ENCODE assay signal across 12 cellular contexts in genomic region chr10:126049741-126050140, GRCh38.
DNase-seq lines count a peak whose midpoint lies in the region; ATAC-seq and TF ChIP-seq lines count a peak whose summit lies in the region.
"Had no signal": no experiment of that assay in that cellular context is flagged by ENCODE, and none has a peak within 500 bp of the region (broad histone marks: within the 10 kb centered on the region; RNA-seq: fewer than 3 reads in every experiment).

No MANE protein-coding gene starts in this region.

- no peaks in the 10 kb centered on the region for H3K9me3 ChIP-seq in breast epithelium

- no peaks in the 10 kb centered on the region for H3K36me3 Mint-ChIP-seq in MCF 10A (ENCODE audit: insufficient read depth, unreplicated experiment)
- no peaks in the 10 kb centered on the region for H3K36me3 Mint-ChIP-seq in dendritic cell treated with granulocyte-macrophage colony-stimulating factor and Interleukin-4, amounts not matched to agents 40 ng/mL and 50 ng/mL, for 4 days (ENCODE audit: low read depth)

- POLR2A ChIA-PET in MCF 10A (lab: Yijun Ruan, JAX): no interaction called here

- ATAC-seq in GM19455 (IDR thresholded peaks at IDR 0.05; ENCODE audit: unreplicated experiment) (no peak), GM19324 (IDR thresholded peaks at IDR 0.05; ENCODE audit: low FRiP score, unreplicated experiment) (no peak)
- ATAC-seq in stimulated activated naive CD8-positive, alpha-beta T cell treated with anti-CD3 and anti-CD28 coated beads, Interleukin-15, amount 100 ng/mL, for 72 hours: no peak

- TF ChIP-seq CTCF in breast epithelium (IDR thresholded peaks at IDR 0.05) (no peak), MCF 10A (IDR thresholded peaks at IDR 0.05; ENCODE audit: unreplicated experiment) (no peak)

- peak in 1 of 2 donors; percentile 35 for DNase-seq in breast epithelium (ENCODE audit: low spot score in 2 of 2)
- DNase-seq in MCF 10A (ENCODE audit: unreplicated experiment): no peak
- peak; percentile 87 for DNase-seq in islet precursor cell
- DNase-seq in stimulated activated naive CD8-positive, alpha-beta T cell treated with anti-CD3 and anti-CD28 coated beads, Interleukin-15, amount 100 ng/mL, for 72 hours: no peak
- no peak for DNase-seq in NCI-H1417 treated with DMSO at 0.1 percent for 48 hours (lab: John Stamatoyannopoulos, UW)
- DNase-seq: activated B cell treated with CpG ODN at 0.5 μM for 24 hours, activated gamma-delta T cell treated with Interleukin-2 at 50 U/mL for 16 hours, NCI-H187 had no signal

- intact Hi-C loops in breast epithelium (cut with DNase I; ENCODE audit: low total_unique reads): no loop called here
- intact Hi-C loops in MCF 10A (cut with micrococcal nuclease): no loop called here
- intact Hi-C loops in dendritic cell treated with granulocyte-macrophage colony-stimulating factor and Interleukin-4, amounts not matched to agents 40 ng/mL and 50 ng/mL, for 4 days (cut with micrococcal nuclease): no loop called here

- no peaks in the 10 kb centered on the region for H3K4me1 ChIP-seq in breast epithelium

- no peaks in the 10 kb centered on the region for H3K36me3 ChIP-seq in breast epithelium

- no peaks in the 10 kb centered on the region for H3K27me3 ChIP-seq in breast epithelium

- no peaks in the 10 kb centered on the region for H3K4me1 Mint-ChIP-seq in MCF 10A (ENCODE audit: insufficient read depth, unreplicated experiment)
- peaks cover 60% of the 10 kb centered on the region for H3K4me1 Mint-ChIP-seq in dendritic cell treated with granulocyte-macrophage colony-stimulating factor and Interleukin-4, amounts not matched to agents 40 ng/mL and 50 ng/mL, for 4 days (ENCODE audit: low read depth)
- no peaks in the 10 kb centered on the region for H3K4me1 Mint-ChIP-seq in stimulated activated naive CD8-positive, alpha-beta T cell treated with anti-CD3 and anti-CD28 coated beads, Interleukin-15, amount 100 ng/mL, for 72 hours

- no peak for TF ChIP-seq POLR2A in breast epithelium (IDR thresholded peaks at IDR 0.05)

- no peak overlapping the region for H3K4me3 Mint-ChIP-seq in MCF 10A (ENCODE audit: unreplicated experiment)
- H3K4me3 Mint-ChIP-seq in dendritic cell treated with granulocyte-macrophage colony-stimulating factor and Interleukin-4, amounts not matched to agents 40 ng/mL and 50 ng/mL, for 4 days: no peak overlapping the region
- no peak overlapping the region for H3K4me3 Mint-ChIP-seq in stimulated activated naive CD8-positive, alpha-beta T cell treated with anti-CD3 and anti-CD28 coated beads, Interleukin-15, amount 100 ng/mL, for 72 hours
- H3K4me3 Mint-ChIP-seq: activated B cell treated with CpG ODN at 0.5 μM for 24 hours had no signal

- H3K27ac ChIP-seq in breast epithelium: peak overlapping the region; percentile 38 to 43
- H3K27ac ChIP-seq: 22Rv1 had no signal

- CTCF ChIA-PET in MCF 10A (lab: Yijun Ruan, JAX): no interaction called here

- no peak overlapping the region for H3K27ac Mint-ChIP-seq in MCF 10A (ENCODE audit: low read depth, unreplicated experiment)
- H3K27ac Mint-ChIP-seq in dendritic cell treated with granulocyte-macrophage colony-stimulating factor and Interleukin-4, amounts not matched to agents 40 ng/mL and 50 ng/mL, for 4 days: peak overlapping the region; percentile 77
- H3K27ac Mint-ChIP-seq in stimulated activated naive CD8-positive, alpha-beta T cell treated with anti-CD3 and anti-CD28 coated beads, Interleukin-15, amount 100 ng/mL, for 72 hours: no peak overlapping the region
- H3K27ac Mint-ChIP-seq: activated B cell treated with CpG ODN at 0.5 μM for 24 hours had no signal

- BruUV-seq in MCF 10A (replicated peaks; lab: Mats Ljungman, UMichigan): no TSS peak

- H3K4me3 ChIP-seq in breast epithelium: no peak overlapping the region

- H3K9me3 Mint-ChIP-seq in MCF 10A (ENCODE audit: unreplicated experiment): no peaks in the 10 kb centered on the region
- no peaks in the 10 kb centered on the region for H3K9me3 Mint-ChIP-seq in dendritic cell treated with granulocyte-macrophage colony-stimulating factor and Interleukin-4, amounts not matched to agents 40 ng/mL and 50 ng/mL, for 4 days
- no peaks in the 10 kb centered on the region for H3K9me3 Mint-ChIP-seq in stimulated activated naive CD8-positive, alpha-beta T cell treated with anti-CD3 and anti-CD28 coated beads, Interleukin-15, amount 100 ng/mL, for 72 hours
- H3K9me3 Mint-ChIP-seq: activated B cell treated with CpG ODN at 0.5 μM for 24 hours had no signal

- H3K27me3 Mint-ChIP-seq in MCF 10A (ENCODE audit: insufficient read depth, unreplicated experiment): no peaks in the 10 kb centered on the region
- peaks cover 12% of the 10 kb centered on the region for H3K27me3 Mint-ChIP-seq in dendritic cell treated with granulocyte-macrophage colony-stimulating factor and Interleukin-4, amounts not matched to agents 40 ng/mL and 50 ng/mL, for 4 days
- peaks cover 16% of the 10 kb centered on the region for H3K27me3 Mint-ChIP-seq in stimulated activated naive CD8-positive, alpha-beta T cell treated with anti-CD3 and anti-CD28 coated beads, Interleukin-15, amount 100 ng/mL, for 72 hours
